ENCODE assay signal across 8 cellular contexts in the genomic region with DNA sequence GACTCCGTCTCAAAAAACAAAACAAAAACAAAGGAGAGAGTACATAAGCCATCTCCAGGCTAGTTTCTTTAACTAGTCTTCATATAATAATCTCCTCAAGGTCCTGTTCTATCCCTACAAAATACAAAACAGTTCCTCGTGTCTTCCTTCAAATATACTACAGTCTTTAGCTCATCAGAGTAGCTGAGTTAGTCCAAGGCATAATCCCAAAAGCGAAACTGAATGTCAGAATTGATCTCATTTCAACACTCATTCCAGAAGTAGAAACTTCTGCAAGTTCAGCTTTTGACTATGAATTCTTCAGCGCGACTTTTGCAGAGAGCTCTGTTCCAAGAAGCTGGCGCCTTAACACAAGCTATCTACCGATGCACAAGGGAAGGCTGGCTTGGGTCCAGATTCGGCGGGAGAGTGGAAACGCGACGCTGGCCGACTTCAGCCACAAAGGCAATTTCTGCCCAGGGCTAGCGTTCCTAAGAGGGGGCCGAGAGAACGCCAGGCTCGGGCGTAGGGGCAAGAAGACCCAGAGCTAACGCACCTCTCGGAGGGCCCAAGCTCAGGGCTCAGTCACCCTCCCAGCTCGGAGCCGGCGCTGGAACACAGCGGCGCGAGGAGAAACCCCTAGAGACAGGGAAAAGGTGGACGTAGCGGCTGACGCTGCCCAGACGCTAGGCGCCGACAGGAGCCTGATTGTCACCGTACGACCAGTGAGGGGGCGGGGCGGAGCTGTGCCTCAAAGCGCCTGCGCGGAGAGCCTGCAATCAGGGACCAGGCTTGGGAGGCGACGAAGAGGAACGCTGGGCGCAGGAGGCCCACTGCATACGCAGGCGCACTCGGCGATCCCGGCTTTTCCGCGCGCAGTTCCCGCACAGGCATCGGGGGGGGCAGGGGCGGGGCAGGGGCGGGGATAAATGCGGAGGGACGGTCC. TPM values are rescaled to one million over a fixed set of nuclear protein-coding genes. Genes with fewer than 3 reads are reported as not detected.
A peak's percentile ranks its signal among the peaks of the same experiment; 100 is the strongest.
DNase-seq lines count a peak whose midpoint lies in the region; ATAC-seq and TF ChIP-seq lines count a peak whose summit lies in the region.

No MANE protein-coding gene starts in this region.

- peaks cover 10% of the 10 kb centered on the region for H3F3A ChIP-seq in GM23338 (replicated peaks; ENCODE audit: low read depth)

- peak; percentile 92 for ATAC-seq in GM23338
- ATAC-seq in activated T-helper 17 cell treated with anti-CD3 and anti-CD28 coated beads, Interleukin-2, amount 50 U/mL, for 72 hours (replicated peaks): peak; percentile 91
- ATAC-seq in naive thymus-derived CD8-positive, alpha-beta T cell: peak; percentile 92 to 94
- ATAC-seq in stimulated activated naive B cell treated with anti-CD40 and anti-IgM and Interleukin-4, amounts not matched to agents 10 μg/mL and 1 μg/mL and 100 μg/mL, for 72 hours (replicated peaks): peak; percentile 85 to 89

- H3K4me1 ChIP-seq in GM23338 (ENCODE audit: insufficient read depth): peaks cover 10% of the 10 kb centered on the region

- H3K36me3 Mint-ChIP-seq in GM23338 (ENCODE audit: low read depth): no peaks in the 10 kb centered on the region
- peaks cover 5% of the 10 kb centered on the region for H3K36me3 Mint-ChIP-seq in activated T-helper 17 cell treated with anti-CD3 and anti-CD28 coated beads, Interleukin-2, amount 50 U/mL, for 72 hours (ENCODE audit: low read depth)
- peaks cover 2 to 7% (median 4%) of the 10 kb centered on the region in 3 donors for H3K36me3 Mint-ChIP-seq in naive thymus-derived CD8-positive, alpha-beta T cell
- H3K36me3 Mint-ChIP-seq in stimulated activated naive B cell treated with anti-CD40 and anti-IgM and Interleukin-4, amounts not matched to agents 10 μg/mL and 1 μg/mL and 100 μg/mL, for 72 hours: no peaks in the 10 kb centered on the region

- peaks cover 20% of the 10 kb centered on the region for H3K79me2 ChIP-seq in GM23338 (replicated peaks; ENCODE audit: insufficient read depth)

- POLR2A ChIA-PET in naive thymus-derived CD8-positive, alpha-beta T cell (lab: Charles Lee): interaction anchor here (0.7 to 2.5 kb wide), 11 partner anchors 9 to 453 kb away, joined by 3 to 23 read pairs (median 4); a partner anchor contains a TSS

- H3K9me2 ChIP-seq in GM23338 (ENCODE audit: insufficient read depth): no peaks in the 10 kb centered on the region

- peak overlapping the region; percentile 98 for H3K27ac Mint-ChIP-seq in GM23338
- peak overlapping the region; percentile 99 for H3K27ac Mint-ChIP-seq in activated T-helper 17 cell treated with anti-CD3 and anti-CD28 coated beads, Interleukin-2, amount 50 U/mL, for 72 hours
- peak overlapping the region; percentile 95 to 98 (median 98) for H3K27ac Mint-ChIP-seq in naive thymus-derived CD8-positive, alpha-beta T cell
- H3K27ac Mint-ChIP-seq in stimulated activated naive B cell treated with anti-CD40 and anti-IgM and Interleukin-4, amounts not matched to agents 10 μg/mL and 1 μg/mL and 100 μg/mL, for 72 hours: peak overlapping the region; percentile 98

- H3K36me3 ChIP-seq in GM23338 (ENCODE audit: insufficient read depth): no peaks in the 10 kb centered on the region

- TF ChIP-seq CTCF in GM23338 (conservative IDR thresholded peaks at IDR 0.05; ENCODE audit: low read depth in 2 of 2) (0 out of 4 replicates have a peak, but pooled peaks of 1 of the 2 experiments have one; percentile 10), fibroblast of mammary gland (conservative IDR thresholded peaks at IDR 0.05; ENCODE audit: control insufficient read depth, insufficient read depth, low read depth, low read length) (no peak)

- H4K20me1 ChIP-seq in GM23338 (replicated peaks; ENCODE audit: insufficient read depth): peaks cover 3% of the 10 kb centered on the region; the same call in 1 of the 2 replicates

- peaks cover 10% of the 10 kb centered on the region for H3K27me3 Mint-ChIP-seq in GM23338 (ENCODE audit: insufficient read depth, low read depth, poor library complexity)
- H3K27me3 Mint-ChIP-seq in activated T-helper 17 cell treated with anti-CD3 and anti-CD28 coated beads, Interleukin-2, amount 50 U/mL, for 72 hours: no peaks in the 10 kb centered on the region
- no peaks in the 10 kb centered on the region for H3K27me3 Mint-ChIP-seq in naive thymus-derived CD8-positive, alpha-beta T cell
- H3K27me3 Mint-ChIP-seq in stimulated activated naive B cell treated with anti-CD40 and anti-IgM and Interleukin-4, amounts not matched to agents 10 μg/mL and 1 μg/mL and 100 μg/mL, for 72 hours: no peaks in the 10 kb centered on the region

- peaks cover 22% of the 10 kb centered on the region for H3K4me1 Mint-ChIP-seq in GM23338
- peaks cover 11% of the 10 kb centered on the region for H3K4me1 Mint-ChIP-seq in activated T-helper 17 cell treated with anti-CD3 and anti-CD28 coated beads, Interleukin-2, amount 50 U/mL, for 72 hours
- peaks cover 26 to 67% (median 55%) of the 10 kb centered on the region in 4 donors for H3K4me1 Mint-ChIP-seq in naive thymus-derived CD8-positive, alpha-beta T cell
- peaks cover 32 to 61% of the 10 kb centered on the region in 2 donors for H3K4me1 Mint-ChIP-seq in stimulated activated naive B cell treated with anti-CD40 and anti-IgM and Interleukin-4, amounts not matched to agents 10 μg/mL and 1 μg/mL and 100 μg/mL, for 72 hours

- H3K4me3 ChIP-seq in GM23338 (peak overlapping the region; percentile 89), fibroblast of mammary gland (ENCODE audit: control insufficient read depth, low read depth, low read length) (peak overlapping the region; percentile 93)

- DNase-seq in Daoy (ENCODE audit: low read depth) (peak; percentile 100), GM23338 (ENCODE audit: low spot score) (peak; percentile 99), Kasumi-1 (lab: John Stamatoyannopoulos, UW) (peak; percentile 96 to 98), RKO (ENCODE audit: low spot score) (peak; percentile 100), fibroblast of mammary gland (ENCODE audit: low read depth) (peak; percentile 97)
- peak; percentile 92 to 98 (median 95) for DNase-seq in naive thymus-derived CD8-positive, alpha-beta T cell
- DNase-seq in stimulated activated naive B cell treated with anti-CD40 and anti-IgM and Interleukin-4, amounts not matched to agents 10 μg/mL and 1 μg/mL and 100 μg/mL, for 72 hours: peak; percentile 96

- H3K4me2 ChIP-seq in GM23338: peak overlapping the region; percentile 84

- peak overlapping the region; percentile 93 for H3K4me3 Mint-ChIP-seq in GM23338
- H3K4me3 Mint-ChIP-seq in activated T-helper 17 cell treated with anti-CD3 and anti-CD28 coated beads, Interleukin-2, amount 50 U/mL, for 72 hours: peak overlapping the region; percentile 100
- peak overlapping the region; percentile 93 to 100 (median 99) for H3K4me3 Mint-ChIP-seq in naive thymus-derived CD8-positive, alpha-beta T cell
- H3K4me3 Mint-ChIP-seq in stimulated activated naive B cell treated with anti-CD40 and anti-IgM and Interleukin-4, amounts not matched to agents 10 μg/mL and 1 μg/mL and 100 μg/mL, for 72 hours: peak overlapping the region; percentile 97 to 99

- peak overlapping the region; percentile 87; the same call in 1 of the 2 replicates for H2AFZ ChIP-seq in GM23338

- H3K9me3 Mint-ChIP-seq in GM23338: no peaks in the 10 kb centered on the region
- no peaks in the 10 kb centered on the region for H3K9me3 Mint-ChIP-seq in activated T-helper 17 cell treated with anti-CD3 and anti-CD28 coated beads, Interleukin-2, amount 50 U/mL, for 72 hours
- peaks cover 0 to 7% (median 0%) of the 10 kb centered on the region in 9 donors for H3K9me3 Mint-ChIP-seq in naive thymus-derived CD8-positive, alpha-beta T cell
- no peaks in the 10 kb centered on the region for H3K9me3 Mint-ChIP-seq in stimulated activated naive B cell treated with anti-CD40 and anti-IgM and Interleukin-4, amounts not matched to agents 10 μg/mL and 1 μg/mL and 100 μg/mL, for 72 hours

- H3K27ac ChIP-seq in GM23338 (ENCODE audit: low read depth): peak overlapping the region; percentile 96

- H3K27me3 ChIP-seq in GM23338 (ENCODE audit: insufficient read depth): no peaks in the 10 kb centered on the region

TF ChIP-seq in GM23338, 12 proteins besides CTCF, POLR2A, EP300 and RAD21 (continues in another document):
- TF ChIP-seq ZNF331 (CRISPR knock-in tag; IDR thresholded peaks at IDR 0.05; ENCODE audit: low read depth) (no peak), EZH2phosphoT487 (IDR thresholded peaks at IDR 0.05; ENCODE audit: unreplicated experiment) (no peak), POLR2AphosphoS5 (IDR thresholded peaks at IDR 0.05; ENCODE audit: low read depth) (peak; percentile 97)
- TF ChIP-seq, protein P1, sequence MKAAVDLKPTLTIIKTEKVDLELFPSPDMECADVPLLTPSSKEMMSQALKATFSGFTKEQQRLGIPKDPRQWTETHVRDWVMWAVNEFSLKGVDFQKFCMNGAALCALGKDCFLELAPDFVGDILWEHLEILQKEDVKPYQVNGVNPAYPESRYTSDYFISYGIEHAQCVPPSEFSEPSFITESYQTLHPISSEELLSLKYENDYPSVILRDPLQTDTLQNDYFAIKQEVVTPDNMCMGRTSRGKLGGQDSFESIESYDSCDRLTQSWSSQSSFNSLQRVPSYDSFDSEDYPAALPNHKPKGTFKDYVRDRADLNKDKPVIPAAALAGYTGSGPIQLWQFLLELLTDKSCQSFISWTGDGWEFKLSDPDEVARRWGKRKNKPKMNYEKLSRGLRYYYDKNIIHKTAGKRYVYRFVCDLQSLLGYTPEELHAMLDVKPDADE (IDR thresholded peaks at IDR 0.05): peak; percentile 16; the same call in 1 of the 2 replicates

RNA-seq across cellular contexts. Expression of a gene that starts 0.5 kb away (rescaled TPM):
- total RNA-seq in Daoy (2014; rRNA removed; shearing (Covaris generic)): 49.9 and 55.0 TPM in 2 replicates
- 13.9 and 15.3 TPM in 2 replicates for total RNA-seq in GM23338 (2014; rRNA removed; shearing (Covaris generic))
- 10.2 and 11.4 TPM in 2 replicates for polyA plus RNA-seq in GM23338 (2016; fragmentation: Nextera tagmentation; extraction: Ambion mirVana)
- 10 to 100 TPM; 23.4 to 38.1 TPM for total RNA-seq in activated T-helper 17 cell treated with anti-CD3 and anti-CD28 coated beads, Interleukin-2, amount 50 U/mL, for 72 hours
- 10 to 100 TPM; 13.2 to 17.2 TPM for total RNA-seq in naive thymus-derived CD8-positive, alpha-beta T cell
- polyA plus RNA-seq in naive thymus-derived CD8-positive, alpha-beta T cell: 10 to 100 TPM; 15.5 to 25.0 (median 19.6) TPM

RNA-seq across cellular contexts. Expression of a gene that starts 46.0 kb away (rescaled TPM):
- 55.7 and 68.8 TPM in 2 replicates for total RNA-seq in Daoy (2014; rRNA removed; shearing (Covaris generic))
- 91.5 and 92.9 TPM in 2 replicates for total RNA-seq in GM23338 (2014; rRNA removed; shearing (Covaris generic))
- 17.4 and 20.0 TPM in 2 replicates for polyA plus RNA-seq in GM23338 (2016; fragmentation: Nextera tagmentation; extraction: Ambion mirVana)
- total RNA-seq in activated T-helper 17 cell treated with anti-CD3 and anti-CD28 coated beads, Interleukin-2, amount 50 U/mL, for 72 hours: 100 to 1,000 TPM in 1 of 2 donors, 10 to 100 TPM in 1; 83.5 to 117 TPM
- total RNA-seq in naive thymus-derived CD8-positive, alpha-beta T cell: 100 to 1,000 TPM; 120 to 123 TPM
- 10 to 100 TPM; 32.1 to 51.0 (median 35.9) TPM for polyA plus RNA-seq in naive thymus-derived CD8-positive, alpha-beta T cell

Comparison
In these comparisons a context has a peak if more than half of its experiments do, and no peak if none do; other contexts are left out.
1. Peak in every context shown above with its lines: DNase-seq, ATAC-seq, H3K4me3 ChIP-seq and H3K27ac ChIP-seq.